ENCODE assay signal across 8 cellular contexts in genomic region chr21:36927718-36928117, GRCh38. TPM values are rescaled to one million over a fixed set of nuclear protein-coding genes. Genes with fewer than 3 reads are reported as not detected.
A peak's percentile ranks its signal among the peaks of the same experiment; 100 is the strongest.
DNase-seq lines count a peak whose midpoint lies in the region; ATAC-seq and TF ChIP-seq lines count a peak whose summit lies in the region.

No MANE protein-coding gene starts in this region.

- H3K4me3 ChIP-seq in KMS-11 (IDR thresholded peaks at IDR 0.05; ENCODE audit: insufficient read depth, low read depth, low read length) (no peak overlapping the region), neural progenitor cell (no peak overlapping the region), stomach (no peak overlapping the region)

- ATAC-seq in activated T-cell treated with anti-CD3 and anti-CD28 coated beads, Interleukin-2, amount 50 U/mL, for 72 hours (replicated peaks in 1 of 2), result peak; percentile 66 to 76
- ATAC-seq in GM19455 (IDR thresholded peaks at IDR 0.05; ENCODE audit: unreplicated experiment), result no peak

- no peak overlapping the region for H3K27ac ChIP-seq in KMS-11
- no peak overlapping the region for H3K27ac ChIP-seq in neural progenitor cell
- H3K27ac ChIP-seq in stomach, result no peak overlapping the region

- peak; percentile 96 for TF ChIP-seq CTCF in KMS-11 (conservative IDR thresholded peaks at IDR 0.05; ENCODE audit: low read depth, low read length)
- peak; percentile 95 for TF ChIP-seq CTCF in neural progenitor cell (IDR thresholded peaks at IDR 0.05)
- TF ChIP-seq CTCF in stomach (IDR thresholded peaks at IDR 0.05), result peak in 5 of 7 experiments; percentile 51 to 93 (median 84)

- 4 to 12% (median 7%) methylated on average over 4 of the region's 4 CpGs for WGBS in stomach, 5 donors

- H3K9me3 ChIP-seq in neural progenitor cell (ENCODE audit: low read depth), result no peaks in the 10 kb centered on the region
- no peaks in the 10 kb centered on the region for H3K9me3 ChIP-seq in stomach

- intact Hi-C loops in stomach (cut with DNase I; ENCODE audit: low total_unique reads), result no loop called here

- H3K36me3 Mint-ChIP-seq in activated T-cell treated with anti-CD3 and anti-CD28 coated beads, Interleukin-2, amount 50 U/mL, for 72 hours (ENCODE audit: insufficient read depth in 2 of 2), result peaks cover 0 to 1% of the 10 kb centered on the region in 2 donors
- peaks cover 9% of the 10 kb centered on the region for H3K36me3 Mint-ChIP-seq in neural progenitor cell

- H3K27me3 ChIP-seq in KMS-11 (ENCODE audit: insufficient read depth, low read depth) (no peaks in the 10 kb centered on the region), neural progenitor cell (no peaks in the 10 kb centered on the region), stomach (no peaks in the 10 kb centered on the region)

- H3F3A ChIP-seq in neural progenitor cell (ENCODE audit: low read depth), result no peaks in the 10 kb centered on the region

- H4K20me1 ChIP-seq in KMS-11 (ENCODE audit: insufficient read depth) (no peaks in the 10 kb centered on the region), neural progenitor cell (ENCODE audit: low read depth) (no peaks in the 10 kb centered on the region)

- H3K36me3 ChIP-seq in KMS-11 (ENCODE audit: insufficient read depth) (no peaks in the 10 kb centered on the region; the same call in 1 of the 2 replicates), neural progenitor cell (no peaks in the 10 kb centered on the region), stomach (peaks cover 0 to 13% (median 10%) of the 10 kb centered on the region in 4 donors)

- H3K4me2 ChIP-seq in KMS-11, result no peak overlapping the region
- no peak overlapping the region for H3K4me2 ChIP-seq in neural progenitor cell

- peak; percentile 76 for DNase-seq in DMS53 (lab: John Stamatoyannopoulos, UW)
- peak; percentile 80 for DNase-seq in RKO (ENCODE audit: low spot score)
- DNase-seq in activated T-cell treated with anti-CD3 and anti-CD28 coated beads, Interleukin-2, amount 50 U/mL, for 72 hours, result peak; percentile 74 to 81
- peak; percentile 99 for DNase-seq in fibroblast of peridontal ligament (ENCODE audit: extremely low read depth)
- DNase-seq in neural progenitor cell (ENCODE audit: low spot score), result peak; percentile 86
- peak; percentile 84 for DNase-seq in stomach

- peaks cover 14% of the 10 kb centered on the region for H3K4me1 Mint-ChIP-seq in activated T-cell treated with anti-CD3 and anti-CD28 coated beads, Interleukin-2, amount 50 U/mL, for 72 hours (ENCODE audit: low read depth)
- H3K4me1 Mint-ChIP-seq in neural progenitor cell, result peaks cover 10% of the 10 kb centered on the region

- H3K9ac ChIP-seq in KMS-11 (no peak overlapping the region), neural progenitor cell (no peak overlapping the region)

- H2AFZ ChIP-seq in KMS-11 (ENCODE audit: low read depth), result no peak overlapping the region
- no peak overlapping the region for H2AFZ ChIP-seq in neural progenitor cell (replicated peaks)

- H3K4me3 Mint-ChIP-seq in activated T-cell treated with anti-CD3 and anti-CD28 coated beads, Interleukin-2, amount 50 U/mL, for 72 hours, result no peak overlapping the region
- H3K4me3 Mint-ChIP-seq in neural progenitor cell, result no peak overlapping the region

- H3K4me1 ChIP-seq in KMS-11 (ENCODE audit: low read depth, poor library complexity, severe bottlenecking) (peaks cover 20% of the 10 kb centered on the region), neural progenitor cell (no peaks in the 10 kb centered on the region), stomach (peaks cover 0 to 31% (median 20%) of the 10 kb centered on the region in 4 donors)

- no peak for TF ChIP-seq EP300 in stomach (IDR thresholded peaks at IDR 0.05)

- no peak overlapping the region for H3K27ac Mint-ChIP-seq in activated T-cell treated with anti-CD3 and anti-CD28 coated beads, Interleukin-2, amount 50 U/mL, for 72 hours
- no peak overlapping the region for H3K27ac Mint-ChIP-seq in neural progenitor cell

- TF ChIP-seq POLR2A in stomach (IDR thresholded peaks at IDR 0.05), result no peak

- no peaks in the 10 kb centered on the region for H3K9me3 Mint-ChIP-seq in activated T-cell treated with anti-CD3 and anti-CD28 coated beads, Interleukin-2, amount 50 U/mL, for 72 hours
- H3K9me3 Mint-ChIP-seq in neural progenitor cell, result no peaks in the 10 kb centered on the region

- H3K79me2 ChIP-seq in KMS-11 (ENCODE audit: insufficient read depth, low read depth) (no peaks in the 10 kb centered on the region), neural progenitor cell (ENCODE audit: low read depth) (no peaks in the 10 kb centered on the region)

- H3K27me3 Mint-ChIP-seq in activated T-cell treated with anti-CD3 and anti-CD28 coated beads, Interleukin-2, amount 50 U/mL, for 72 hours (ENCODE audit: low read depth), result no peaks in the 10 kb centered on the region
- peaks cover 2% of the 10 kb centered on the region for H3K27me3 Mint-ChIP-seq in neural progenitor cell (ENCODE audit: insufficient read depth, low read depth)

RNA-seq across cellular contexts. Expression of gene HLCS, which starts 38.8 kb away (rescaled TPM):
- total RNA-seq in activated T-cell treated with anti-CD3 and anti-CD28 coated beads, Interleukin-2, amount 50 U/mL, for 72 hours, result 10 to 100 TPM; 30.6 to 33.7 TPM
- total RNA-seq in neural progenitor cell (ENCODE audit: low replicate concordance), result 20.4 and 25.0 TPM in 2 replicates
- 10 to 100 TPM; 12.5 to 35.1 (median 18.1) TPM for total RNA-seq in stomach
- 1 to 10 TPM; 2.3 to 4.8 (median 3.5) TPM for polyA plus RNA-seq in stomach
